8 cellular contexts compared by ENCODE assay signal in the genomic region with DNA sequence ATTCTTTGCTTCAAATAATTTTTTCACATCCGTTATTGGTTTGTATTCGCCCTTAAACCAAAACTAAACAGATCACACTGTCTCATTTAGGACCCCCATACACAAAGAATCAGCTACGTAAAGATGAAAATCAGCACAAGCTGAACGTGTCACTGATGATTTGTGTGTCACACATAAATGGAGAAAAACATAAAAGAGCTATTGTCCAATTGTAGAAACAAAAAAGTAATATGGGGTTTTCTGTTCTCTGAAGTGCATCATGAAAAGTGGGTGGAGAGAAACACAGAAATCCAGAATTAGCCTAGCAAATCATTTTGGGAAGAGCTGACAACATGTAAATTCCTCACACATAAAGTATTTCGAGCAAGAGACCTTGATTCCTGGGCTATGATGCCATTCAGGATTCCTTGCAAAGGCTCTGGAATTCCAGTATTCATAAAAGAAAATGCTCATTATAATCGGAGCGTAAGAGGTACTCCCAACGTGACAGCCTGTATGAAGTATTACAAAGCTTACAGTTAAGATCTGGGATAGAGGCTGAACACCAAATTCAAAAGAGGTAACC.
DNase-seq lines count a peak whose midpoint lies in the region; ATAC-seq and TF ChIP-seq lines count a peak whose summit lies in the region.

No MANE protein-coding gene starts in this region.

- no peak for TF ChIP-seq CTCF in tibial artery (IDR thresholded peaks at IDR 0.05)

- H3K4me3 Mint-ChIP-seq in activated T-cell treated with anti-CD3 and anti-CD28 coated beads, Interleukin-2, amount 50 U/mL, for 24 hours, result peak overlapping the region; percentile 90

- H3K4me3 ChIP-seq in tibial artery, result peak overlapping the region; percentile 63 to 78

- H3K9me3 ChIP-seq in tibial artery, result no peaks in the 10 kb centered on the region

- no peaks in the 10 kb centered on the region for H3K27me3 Mint-ChIP-seq in activated T-cell treated with anti-CD3 and anti-CD28 coated beads, Interleukin-2, amount 50 U/mL, for 24 hours

- no peaks in the 10 kb centered on the region for H3K27me3 ChIP-seq in tibial artery

- H3K27ac Mint-ChIP-seq in activated T-cell treated with anti-CD3 and anti-CD28 coated beads, Interleukin-2, amount 50 U/mL, for 24 hours, result peak overlapping the region; percentile 98

- H3K4me1 ChIP-seq in tibial artery, result peaks cover 0 to 79% (median 49%) of the 10 kb centered on the region in 4 donors

- H3K4me1 Mint-ChIP-seq in activated T-cell treated with anti-CD3 and anti-CD28 coated beads, Interleukin-2, amount 50 U/mL, for 24 hours (ENCODE audit: low read depth), result peaks cover 61% of the 10 kb centered on the region

- H3K27ac ChIP-seq in angular gyrus (ENCODE audit: low read depth, low read length) (peak overlapping the region; percentile 72), tibial artery (peak overlapping the region; percentile 96 to 98)

- ATAC-seq in HG02870 (IDR thresholded peaks at IDR 0.05; ENCODE audit: unreplicated experiment), result no peak
- ATAC-seq in GM19351 (IDR thresholded peaks at IDR 0.05; ENCODE audit: unreplicated experiment), result no peak

- intact Hi-C loops in tibial artery (cut with DNase I; ENCODE audit: low total_unique reads), result no loop called here

- peaks cover 62% of the 10 kb centered on the region for H3K36me3 Mint-ChIP-seq in activated T-cell treated with anti-CD3 and anti-CD28 coated beads, Interleukin-2, amount 50 U/mL, for 24 hours (ENCODE audit: low read depth)

- no peaks in the 10 kb centered on the region for H3K9me3 Mint-ChIP-seq in activated T-cell treated with anti-CD3 and anti-CD28 coated beads, Interleukin-2, amount 50 U/mL, for 24 hours

- peaks cover 0 to 22% (median 19%) of the 10 kb centered on the region in 3 donors for H3K36me3 ChIP-seq in tibial artery

- no peak for DNase-seq in activated T-cell treated with anti-CD3 and anti-CD28 coated beads, Interleukin-2, amount 50 U/mL, for 24 hours
- DNase-seq in activated T-cell treated with anti-CD3 and anti-CD28 coated beads, Interleukin-2, amount 50 U/mL, for 48 hours, result no peak
- DNase-seq in kidney glomerular epithelial cell (lab: John Stamatoyannopoulos, UW) (peak; percentile 76), tibial artery (no peak)
- DNase-seq in stimulated activated CD4-positive, alpha-beta T cell treated with anti-CD3 and anti-CD28 coated beads, Interleukin-1b, Interleukin-23, amount 100 ng/mL, for 48 hours, result no peak
